10 cellular contexts compared by ENCODE assay signal in genomic region chr15:90407871-90408317, GRCh38. TPM values are rescaled to one million over a fixed set of nuclear protein-coding genes. Genes with fewer than 3 reads are reported as not detected.
A peak's percentile ranks its signal among the peaks of the same experiment; 100 is the strongest.
DNase-seq lines count a peak whose midpoint lies in the region; ATAC-seq and TF ChIP-seq lines count a peak whose summit lies in the region.
"Had no signal": no experiment of that assay in that cellular context is flagged by ENCODE, and none has a peak within 500 bp of the region (broad histone marks: within the 10 kb centered on the region; RNA-seq: fewer than 3 reads in every experiment).

No MANE protein-coding gene starts in this region.

- TF ChIP-seq CTCF in MCF 10A (IDR thresholded peaks at IDR 0.05; ENCODE audit: unreplicated experiment), result no peak
- no peak for TF ChIP-seq CTCF in mammary epithelial cell (conservative IDR thresholded peaks at IDR 0.05 in 1 of 2, IDR thresholded peaks at IDR 0.05 in 1 of 2; ENCODE audit: extremely low read depth in 1 of 2, insufficient read depth in 1 of 2, low read depth in 1 of 2, low read length in 2 of 2)
- no peak for TF ChIP-seq CTCF in upper lobe of right lung (IDR thresholded peaks at IDR 0.05)

- POLR2A ChIA-PET in MCF 10A (lab: Yijun Ruan, JAX), result interaction anchor here (1.0 to 2.2 kb wide), 6 partner anchors 9 to 46 kb away, joined by 3 to 15 read pairs (median 9); partner anchors contain the start of gene IQGAP1

- no peak overlapping the region for H3K9ac ChIP-seq in mammary epithelial cell (ENCODE audit: insufficient read depth, low read length)

- H3K27me3 Mint-ChIP-seq in MCF 10A (ENCODE audit: insufficient read depth, unreplicated experiment), result no peaks in the 10 kb centered on the region

- intact Hi-C loops in MCF 10A (cut with micrococcal nuclease), result no loop called here
- intact Hi-C loops in mammary epithelial cell (cut with micrococcal nuclease), result no loop called here
- intact Hi-C loops in left colon (cut with DNase I, micrococcal nuclease), result no loop called here
- intact Hi-C loops in upper lobe of right lung (cut with DNase I), result no loop called here

- no peak overlapping the region for H3K4me3 Mint-ChIP-seq in MCF 10A (ENCODE audit: unreplicated experiment)

- H3K9me3 ChIP-seq in mammary epithelial cell (replicated peaks; ENCODE audit: insufficient read depth, low read length) (no peaks in the 10 kb centered on the region), upper lobe of right lung (no peaks in the 10 kb centered on the region)
- H3K9me3 ChIP-seq: heart right ventricle had no signal

- WGBS in mammary epithelial cell (ENCODE audit: low coverage, missing lambda C conversion rate), result 100% methylated on average over 2 of the region's 2 CpGs

- in situ Hi-C loops in mammary epithelial cell (cut with MboI; ENCODE audit: low sequenced_read_pairs in 2 of 2), result no loop called here

- H3K27ac ChIP-seq in mammary epithelial cell (ENCODE audit: insufficient read depth, low read depth, low read length) (no peak overlapping the region), upper lobe of right lung (peak overlapping the region; percentile 51)

- H3K79me2 ChIP-seq in mammary epithelial cell (ENCODE audit: insufficient read depth, low read length), result peaks cover 95% of the 10 kb centered on the region

- peaks cover 33% of the 10 kb centered on the region for H3K4me1 ChIP-seq in mammary epithelial cell (ENCODE audit: insufficient read depth, low read length)
- H3K4me1 ChIP-seq in upper lobe of right lung, result peaks cover 77% of the 10 kb centered on the region

- ATAC-seq in left colon (peak; percentile 88), upper lobe of right lung (peak; percentile 66), GM18858 (IDR thresholded peaks at IDR 0.05; ENCODE audit: unreplicated experiment) (no peak)

- H3K4me2 ChIP-seq in mammary epithelial cell (ENCODE audit: insufficient read depth, low read depth, low read length), result no peak overlapping the region

- H2AFZ ChIP-seq in mammary epithelial cell (ENCODE audit: low read depth, low read length), result no peak overlapping the region

- H3K27me3 ChIP-seq in mammary epithelial cell (ENCODE audit: insufficient read depth, low read length), result no peaks in the 10 kb centered on the region
- no peaks in the 10 kb centered on the region for H3K27me3 ChIP-seq in upper lobe of right lung
- H3K27me3 ChIP-seq: heart right ventricle had no signal

- H3K36me3 Mint-ChIP-seq in MCF 10A (ENCODE audit: insufficient read depth, unreplicated experiment), result peaks cover 43% of the 10 kb centered on the region

- H3K4me1 Mint-ChIP-seq in MCF 10A (ENCODE audit: insufficient read depth, unreplicated experiment), result peaks cover 51% of the 10 kb centered on the region

- H4K20me1 ChIP-seq in mammary epithelial cell (ENCODE audit: insufficient read depth, low read length), result no peaks in the 10 kb centered on the region

- peak; percentile 3 for DNase-seq in MCF 10A (ENCODE audit: unreplicated experiment)
- no peak for DNase-seq in mammary epithelial cell
- peak; percentile 27 for DNase-seq in activated gamma-delta T cell treated with anti-CD3 and anti-CD28 coated beads, Interleukin-2, amount 50 U/mL, for 16 hours (ENCODE audit: low read depth)
- no peak for DNase-seq in left colon
- no peak for DNase-seq in upper lobe of right lung
- no peak for DNase-seq in NCI-H2171 (lab: John Stamatoyannopoulos, UW)
- DNase-seq in SK-N-DZ (ENCODE audit: low spot score), result no peak
- DNase-seq: heart right ventricle, NCI-H1436 treated with DMSO at 0.1 percent for 48 hours had no signal

- CTCF ChIA-PET in MCF 10A (lab: Yijun Ruan, JAX), result interaction anchor here (0.7 to 2.0 kb wide), 3 partner anchors 15 to 1351 kb away, joined by 3 to 5 read pairs (median 3); no protein-coding TSS in a partner anchor
- CTCF ChIA-PET in mammary epithelial cell (lab: Charles Lee; ENCODE audit: low non-redundant PET), result no interaction called here

- BruUV-seq in MCF 10A (replicated peaks; lab: Mats Ljungman, UMichigan) (no TSS peak), mammary epithelial cell (replicated peaks; lab: Mats Ljungman, UMichigan) (no TSS peak)

- peak overlapping the region; percentile 87 for H3K27ac Mint-ChIP-seq in MCF 10A (ENCODE audit: low read depth, unreplicated experiment)

- dilution Hi-C loops in mammary epithelial cell (cut with HindIII; ENCODE audit: low sequenced_read_pairs), result no loop called here

- no peaks in the 10 kb centered on the region for H3K9me3 Mint-ChIP-seq in MCF 10A (ENCODE audit: unreplicated experiment)

- H3K4me3 ChIP-seq in mammary epithelial cell (replicated peaks in 1 of 3; ENCODE audit: insufficient read depth in 1 of 3, low read depth in 2 of 3, low read length in 3 of 3), result no peak overlapping the region
- H3K4me3 ChIP-seq in upper lobe of right lung, result no peak overlapping the region
- H3K4me3 ChIP-seq: heart right ventricle had no signal

- H3K36me3 ChIP-seq in mammary epithelial cell (ENCODE audit: insufficient read depth, low read length), result no peaks in the 10 kb centered on the region
- H3K36me3 ChIP-seq in upper lobe of right lung, result no peaks in the 10 kb centered on the region

RNA-seq across cellular contexts. Expression of gene IQGAP1, which starts 19.9 kb away (rescaled TPM):
- total RNA-seq in MCF 10A (2022) (264 and 284 TPM in 2 replicates), mammary epithelial cell (100 to 1,000 TPM; 247 to 272 TPM), left colon (100 to 1,000 TPM; 197 to 223 TPM), upper lobe of right lung (256 TPM)
- 131 TPM for polyA plus RNA-seq in mammary epithelial cell
- 618 TPM for polyA minus RNA-seq in mammary epithelial cell
- 20.7 and 21.6 TPM in 2 replicates for polyA plus RNA-seq in SK-N-DZ (2014; cell fraction: cytosol; rRNA removed)
- 26.9 and 47.9 TPM in 2 replicates for polyA plus RNA-seq in SK-N-DZ (2014; cell fraction: nucleus; rRNA removed)

RNA-seq across cellular contexts. Expression of gene ZNF774, which starts 55.8 kb away (rescaled TPM):
- total RNA-seq in MCF 10A (2022), result 2.6 and 4.8 TPM in 2 replicates
- 1 to 10 TPM; 5.7 to 6.0 TPM for total RNA-seq in mammary epithelial cell
- polyA plus RNA-seq in mammary epithelial cell, result 2.2 TPM
- 2.8 TPM for polyA minus RNA-seq in mammary epithelial cell
- total RNA-seq in left colon, result 10 to 100 TPM; 14.7 to 21.2 TPM
- total RNA-seq in upper lobe of right lung, result 3.6 TPM
- 3.4 and 3.6 TPM in 2 replicates for polyA plus RNA-seq in SK-N-DZ (2014; cell fraction: cytosol; rRNA removed)
- 1.3 and 7.0 TPM in 2 replicates for polyA plus RNA-seq in SK-N-DZ (2014; cell fraction: nucleus; rRNA removed)

Comparison
In these comparisons a context has a peak if more than half of its experiments do, and no peak if none do; other contexts are left out.
1. DNase-seq: peak in MCF 10A (single experiment) and activated gamma-delta T cell treated with anti-CD3 and anti-CD28 coated beads, Interleukin-2, amount 50 U/mL, for 16 hours (single experiment); none in mammary epithelial cell (single experiment), left colon (0 of 2), upper lobe of right lung (single experiment), NCI-H2171 (single experiment) and SK-N-DZ (single experiment).